In the genomic region with DNA sequence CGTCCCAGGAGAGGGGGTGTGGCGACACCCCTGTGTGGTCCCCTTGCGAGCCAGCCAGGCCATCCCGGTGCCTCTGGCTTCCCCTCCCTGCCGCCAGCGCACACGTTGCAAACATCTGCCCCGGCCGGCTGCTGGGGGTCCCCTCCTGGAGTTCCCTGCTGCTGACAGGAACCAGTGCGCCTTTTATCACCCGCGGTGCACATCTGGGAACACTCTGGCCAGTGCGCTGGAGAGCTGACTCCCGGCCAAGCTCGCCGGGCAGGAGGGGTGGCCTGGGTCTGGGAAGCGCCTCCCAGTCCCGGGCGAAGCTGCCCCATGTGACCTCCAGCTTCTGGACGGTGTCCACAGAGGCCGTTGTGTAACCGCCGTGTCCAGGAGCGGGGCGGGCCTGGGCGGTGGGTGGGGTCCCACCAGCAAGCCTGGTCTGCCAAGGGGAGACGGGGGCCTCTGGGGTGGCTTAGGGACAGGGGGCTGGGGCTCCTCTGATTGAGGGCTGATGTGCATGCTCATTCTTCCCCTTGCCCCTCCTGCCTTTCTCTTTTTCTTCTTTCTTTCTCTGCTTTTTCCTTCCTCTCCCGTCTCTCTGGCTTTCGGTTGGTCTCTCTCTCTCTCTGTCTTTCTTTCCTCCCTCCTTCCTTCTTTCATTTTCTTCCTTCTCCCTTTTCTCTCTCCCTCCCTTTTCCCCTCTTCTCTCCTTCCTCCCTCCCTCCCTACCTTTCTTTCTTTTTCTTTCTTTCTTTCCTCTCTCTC, we compare ENCODE assay signal across 8 cellular contexts. TPM values are rescaled to one million over a fixed set of nuclear protein-coding genes. Genes with fewer than 3 reads are reported as not detected.
DNase-seq lines count a peak whose midpoint lies in the region; ATAC-seq and TF ChIP-seq lines count a peak whose summit lies in the region.

No MANE protein-coding gene starts in this region.

- no peaks in the 10 kb centered on the region for H3K27me3 ChIP-seq in BJ (ENCODE audit: control insufficient read depth, insufficient read depth, low read length)

- POLR2A ChIA-PET in BJ (lab: Charles Lee): no interaction called here

- H3K4me3 ChIP-seq in BJ (ENCODE audit: low read depth, low read length) (peak overlapping the region; percentile 6; the same call in 1 of the 2 replicates), foreskin fibroblast (ENCODE audit: low read depth in 1 of 2, low read length in 2 of 2) (peak overlapping the region; percentile 12 to 41)

- DNase-seq in BJ (ENCODE audit: low read depth) (no peak), SK-MEL-5 (ENCODE audit: low read depth, low spot score) (peak; percentile 33), foreskin fibroblast (peak; percentile 95 to 98), omental fat pad (ENCODE audit: low spot score) (peak; percentile 75), NCI-H1105 treated with DMSO at 0.1 percent for 48 hours (lab: John Stamatoyannopoulos, UW) (no peak)

- CTCF ChIA-PET in BJ (lab: Yijun Ruan, JAX): no interaction called here

- in situ Hi-C loops in SK-MEL-5 (cut with HindIII; ENCODE audit: low pct_unique_long_range_greater_than_20kb, low sequenced_read_pairs): no loop called here

- no peak for TF ChIP-seq CTCF in BJ (IDR thresholded peaks at IDR 0.05; ENCODE audit: insufficient read depth, low read depth, low read length)
- TF ChIP-seq CTCF in foreskin fibroblast (IDR thresholded peaks at IDR 0.05; ENCODE audit: low read depth, low read length): no peak
- no peak for TF ChIP-seq CTCF in omental fat pad (IDR thresholded peaks at IDR 0.05)

- ATAC-seq in omental fat pad (ENCODE audit: low FRiP score): peak; percentile 94
- no peak for ATAC-seq in HG03025 (IDR thresholded peaks at IDR 0.05; ENCODE audit: low FRiP score, unreplicated experiment)
- ATAC-seq in HG03457 (IDR thresholded peaks at IDR 0.05; ENCODE audit: unreplicated experiment): no peak
- ATAC-seq in GM21737 (IDR thresholded peaks at IDR 0.05; ENCODE audit: unreplicated experiment): no peak

- no peaks in the 10 kb centered on the region for H3K36me3 ChIP-seq in BJ (ENCODE audit: control insufficient read depth, insufficient read depth, low read length)

RNA-seq across cellular contexts. Expression of a gene that starts 25.2 kb away (rescaled TPM):
- polyA plus RNA-seq in BJ (2011; rRNA removed): 0.05 TPM in 1 of 2 replicates, not detected in the other
- not detected in 2 replicates for polyA minus RNA-seq in BJ (2011; rRNA and poly(A)+ RNA removed)
- total RNA-seq in SK-MEL-5 (2014; rRNA removed; shearing (Covaris generic)): not detected in 2 replicates
- not detected in 2 replicates for polyA plus RNA-seq in SK-MEL-5 (2015; cell fraction: cytosol; rRNA removed)
- not detected in 2 replicates for polyA plus RNA-seq in SK-MEL-5 (2015; cell fraction: nucleus; rRNA removed)
- total RNA-seq in omental fat pad: not detected

Comparison
In these comparisons a context has a peak if more than half of its experiments do, and no peak if none do; other contexts are left out.
1. DNase-seq: peak in SK-MEL-5 (single experiment), foreskin fibroblast (2 of 2) and omental fat pad (single experiment); none in BJ (single experiment) and NCI-H1105 treated with DMSO at 0.1 percent for 48 hours (single experiment).